ENCODE assay signal across 9 cellular contexts in genomic region chr9:111916234-111916645, GRCh38. TPM values are rescaled to one million over a fixed set of nuclear protein-coding genes. Genes with fewer than 3 reads are reported as not detected.
A peak's percentile ranks its signal among the peaks of the same experiment; 100 is the strongest.
DNase-seq lines count a peak whose midpoint lies in the region; ATAC-seq and TF ChIP-seq lines count a peak whose summit lies in the region.
"Had no signal": no experiment of that assay in that cellular context is flagged by ENCODE, and none has a peak within 500 bp of the region (broad histone marks: within the 10 kb centered on the region; RNA-seq: fewer than 3 reads in every experiment).

No MANE protein-coding gene starts in this region.

- no peak overlapping the region for H3K4me3 ChIP-seq in right atrium auricular region

- DNase-seq in GM13977 (ENCODE audit: low spot score) (peak; percentile 38), H4 (ENCODE audit: low spot score) (no peak), right atrium auricular region (ENCODE audit: low spot score) (no peak), NCI-H1105 treated with DMSO at 0.1 percent for 48 hours (lab: John Stamatoyannopoulos, UW) (no peak), NCI-H748 treated with DMSO at 0.1 percent for 48 hours (lab: John Stamatoyannopoulos, UW) (no peak)
- DNase-seq: erythroblast had no signal

- peaks cover 0 to 12% of the 10 kb centered on the region in 2 donors for H3K4me1 ChIP-seq in right atrium auricular region

- TF ChIP-seq CTCF in GM13977 (IDR thresholded peaks at IDR 0.05; ENCODE audit: extremely low read depth, insufficient read depth, missing control alignments) (no peak), right atrium auricular region (IDR thresholded peaks at IDR 0.05) (no peak)

- no peaks in the 10 kb centered on the region for H3K36me3 ChIP-seq in right atrium auricular region

- in situ Hi-C loops in GM13977 (cut with MboI; ENCODE audit: low pct_unique_long_range_greater_than_20kb, low sequenced_read_pairs, unreplicated experiment): no loop called here

- ATAC-seq in GM21447 (IDR thresholded peaks at IDR 0.05; ENCODE audit: unreplicated experiment) (peak; percentile 72), HG03520 (IDR thresholded peaks at IDR 0.05; ENCODE audit: unreplicated experiment) (peak; percentile 70), esophagus mucosa (peak; percentile 36)

- H3K9me3 ChIP-seq in right atrium auricular region: no peaks in the 10 kb centered on the region

- no peak overlapping the region for H3K27ac ChIP-seq in right atrium auricular region

- no peaks in the 10 kb centered on the region for H3K27me3 ChIP-seq in right atrium auricular region

RNA-seq across cellular contexts. Expression of gene UGCG, which starts 19.6 kb away (rescaled TPM):
- total RNA-seq in esophagus mucosa (61.0 TPM), right atrium auricular region (10 to 100 TPM; 10.3 to 10.8 TPM)
- total RNA-seq in H4 (2014; rRNA removed; shearing (Covaris generic)): 21.2 and 24.4 TPM in 2 replicates
